ENCODE assay signal across 8 cellular contexts in the genomic region with DNA sequence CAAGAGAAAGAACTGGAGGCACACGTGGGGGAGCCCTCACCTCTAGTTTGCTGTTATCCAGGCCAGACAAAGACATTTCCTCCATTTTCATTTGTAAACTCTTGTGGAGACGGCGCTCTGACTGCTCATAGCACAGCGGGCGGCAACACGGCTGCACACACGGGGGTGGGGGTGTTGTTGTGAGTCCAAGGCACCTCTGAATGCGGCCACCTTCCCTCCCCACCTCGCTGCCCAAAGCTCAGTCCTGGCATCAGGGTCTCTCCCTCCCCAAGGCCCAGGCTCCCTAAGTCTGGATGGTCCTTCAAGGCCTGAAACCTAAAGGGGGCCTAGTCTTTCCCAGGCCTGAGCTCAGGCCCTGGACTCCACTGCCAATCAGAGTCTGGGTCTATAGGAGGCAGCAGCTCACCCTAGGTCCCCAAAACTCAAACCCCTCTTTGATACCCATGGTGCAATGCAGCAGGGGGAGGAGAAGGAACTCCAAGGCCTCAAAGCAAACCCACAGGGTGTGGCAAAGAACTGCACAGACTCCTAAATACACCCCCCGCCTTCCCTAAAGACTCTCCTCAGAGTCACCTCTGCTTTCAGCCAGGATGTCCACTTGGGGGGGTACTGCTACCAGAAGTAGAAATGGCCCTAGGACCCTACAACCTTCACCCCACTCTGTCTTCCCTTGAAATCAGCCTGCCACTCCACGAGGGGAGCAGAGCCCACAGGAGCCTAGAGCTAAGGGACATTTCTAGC. TPM values are rescaled to one million over a fixed set of nuclear protein-coding genes. Genes with fewer than 3 reads are reported as not detected.
A peak's percentile ranks its signal among the peaks of the same experiment; 100 is the strongest.
DNase-seq lines count a peak whose midpoint lies in the region; ATAC-seq and TF ChIP-seq lines count a peak whose summit lies in the region.

No MANE protein-coding gene starts in this region.

- peak in 1 of 3 donors; percentile 38 for TF ChIP-seq POLR2A in body of pancreas (IDR thresholded peaks at IDR 0.05)

- intact Hi-C loops in A673 (cut with micrococcal nuclease; ENCODE audit: unreplicated experiment) (no loop called here), body of pancreas (cut with DNase I) (no loop called here)

- CTCF ChIA-PET in A673 (lab: Charles Lee) = no interaction called here

- in situ Hi-C loops in GM13976 (cut with MboI; ENCODE audit: low sequenced_read_pairs, unreplicated experiment) = no loop called here

- H3K9me3 ChIP-seq in A673 (ENCODE audit: low read depth, low read length, poor library complexity, severe bottlenecking) (no peaks in the 10 kb centered on the region), body of pancreas (no peaks in the 10 kb centered on the region), subcutaneous abdominal adipose tissue (ENCODE audit: control insufficient read depth in 5 of 5, low read length in 5 of 5) (no peaks in the 10 kb centered on the region)

- peaks cover 29% of the 10 kb centered on the region for H3K36me3 ChIP-seq in A673 (ENCODE audit: insufficient read depth, low read length, poor library complexity, severe bottlenecking)
- H3K36me3 ChIP-seq in body of pancreas (replicated peaks in 1 of 2; ENCODE audit: insufficient read depth in 1 of 2, low read depth in 2 of 2) = peaks cover 4 to 8% of the 10 kb centered on the region in 2 donors
- H3K36me3 ChIP-seq in subcutaneous abdominal adipose tissue (ENCODE audit: control insufficient read depth in 5 of 5, insufficient read depth in 5 of 5, low read length in 5 of 5) = peaks cover 0 to 42% (median 34%) of the 10 kb centered on the region in 5 donors

- H3K4me1 ChIP-seq in A673 (ENCODE audit: insufficient read depth, low read length, poor library complexity, severe bottlenecking) = no peaks in the 10 kb centered on the region
- peaks cover 21% of the 10 kb centered on the region for H3K4me1 ChIP-seq in body of pancreas
- H3K4me1 ChIP-seq in subcutaneous abdominal adipose tissue (ENCODE audit: control insufficient read depth in 5 of 5, insufficient read depth in 5 of 5, low read length in 5 of 5) = peaks cover 7 to 26% (median 25%) of the 10 kb centered on the region in 5 donors

- H3K27ac ChIP-seq in A673 (ENCODE audit: low read depth, low read length, poor library complexity, severe bottlenecking) (peak overlapping the region; percentile 84), body of pancreas (peak overlapping the region; percentile 87 to 97 (median 92)), layer of hippocampus (ENCODE audit: low read depth, low read length) (peak overlapping the region; percentile 89), subcutaneous abdominal adipose tissue (ENCODE audit: low read depth, low read length) (peak overlapping the region; percentile 84)

- no peaks in the 10 kb centered on the region for H3K27me3 ChIP-seq in A673 (replicated peaks; ENCODE audit: insufficient read depth, low read depth, low read length, poor library complexity)
- no peaks in the 10 kb centered on the region for H3K27me3 ChIP-seq in body of pancreas
- H3K27me3 ChIP-seq in layer of hippocampus (ENCODE audit: control insufficient read depth, insufficient read depth, low read length) = no peaks in the 10 kb centered on the region
- no peaks in the 10 kb centered on the region for H3K27me3 ChIP-seq in subcutaneous abdominal adipose tissue (ENCODE audit: control insufficient read depth in 5 of 5, insufficient read depth in 4 of 5, low read length in 5 of 5)

- POLR2A ChIA-PET in A673 (lab: Charles Lee; ENCODE audit: low non-redundant PET) = no interaction called here

- DNase-seq in A673 (ENCODE audit: low spot score) (peak; percentile 47), GM13976 (ENCODE audit: low spot score) (peak; percentile 74), RPMI7951 (ENCODE audit: low read depth) (peak; percentile 60), body of pancreas (peak in 1 of 4 donors; percentile 46), NCI-H345 treated with DMSO at 0.1 percent for 48 hours (lab: John Stamatoyannopoulos, UW; ENCODE audit: unreplicated experiment) (no peak), NCI-H345 (lab: John Stamatoyannopoulos, UW) (no peak)

- H3K4me3 ChIP-seq in A673 (ENCODE audit: low read depth, low read length, poor library complexity, severe bottlenecking) (peak overlapping the region; percentile 65), body of pancreas (peak overlapping the region in 1 of 2 donors; percentile 75), subcutaneous abdominal adipose tissue (ENCODE audit: low read depth in 1 of 5, low read length in 5 of 5) (peak overlapping the region; percentile 67 to 76 (median 73))

- no peak for ATAC-seq in body of pancreas

- peak overlapping the region; percentile 68 to 90 (median 88) for H3K9ac ChIP-seq in subcutaneous abdominal adipose tissue (ENCODE audit: low read length in 5 of 5)

- 66 to 77% methylated on average over 11 of the region's 11 CpGs for WGBS in body of pancreas, 2 donors

- BruUV-seq in A673 (replicated peaks; lab: Mats Ljungman, UMichigan) = no TSS peak

- TF ChIP-seq CTCF in A673 (conservative IDR thresholded peaks at IDR 0.05; ENCODE audit: low read depth, low read length) = no peak
- no peak for TF ChIP-seq CTCF in GM13976 (IDR thresholded peaks at IDR 0.05; ENCODE audit: borderline replicate concordance, control extremely low read depth, extremely low read depth, insufficient read depth, missing control alignments)
- TF ChIP-seq CTCF in body of pancreas (IDR thresholded peaks at IDR 0.05) = no peak

RNA-seq across cellular contexts. Expression of a gene that starts 1.5 kb away (rescaled TPM):
- total RNA-seq in A673 (2021) (36.9 and 44.5 TPM in 2 replicates), body of pancreas (10 to 100 TPM; 21.0 to 37.6 TPM)
- total RNA-seq in RPMI7951 (2014; rRNA removed; shearing (Covaris generic)) = 19.5 and 27.1 TPM in 2 replicates

RNA-seq across cellular contexts. Expression of a gene that starts 11.4 kb away (rescaled TPM):
- total RNA-seq in A673 (2021) (13.0 and 13.3 TPM in 2 replicates), body of pancreas (10 to 100 TPM; 22.6 to 31.0 TPM)
- total RNA-seq in RPMI7951 (2014; rRNA removed; shearing (Covaris generic)) = 19.4 and 25.0 TPM in 2 replicates

RNA-seq across cellular contexts. Expression of a gene that starts 21.3 kb away (rescaled TPM):
- 101 and 114 TPM in 2 replicates for total RNA-seq in A673 (2021)
- 40.4 and 41.1 TPM in 2 replicates for total RNA-seq in RPMI7951 (2014; rRNA removed; shearing (Covaris generic))
- 10 to 100 TPM; 43.8 to 73.8 TPM for total RNA-seq in body of pancreas

RNA-seq across cellular contexts. Expression of a gene that starts 27.6 kb away (rescaled TPM):
- total RNA-seq in A673 (2021) (0.17 TPM in 1 of 2 replicates, not detected in the other), body of pancreas (10 to 100 TPM in 1 of 2 donors, 1 to 10 TPM in 1; 3.9 to 10.5 TPM)
- total RNA-seq in RPMI7951 (2014; rRNA removed; shearing (Covaris generic)) = not detected in 2 replicates

RNA-seq across cellular contexts. Expression of a gene that starts 56.4 kb away (rescaled TPM):
- total RNA-seq in A673 (2021) = 13.5 and 14.7 TPM in 2 replicates
- 7.3 and 9.9 TPM in 2 replicates for total RNA-seq in RPMI7951 (2014; rRNA removed; shearing (Covaris generic))
- total RNA-seq in body of pancreas = under 1 TPM; 0.26 to 0.99 TPM

Comparison
In these comparisons a context has a peak if more than half of its experiments do, and no peak if none do; other contexts are left out.
1. DNase-seq: peak in A673 (single experiment), GM13976 (single experiment) and RPMI7951 (single experiment); none in NCI-H345 treated with DMSO at 0.1 percent for 48 hours (single experiment) and NCI-H345 (single experiment).
2. Peak in every context shown above with its lines, with median percentiles within 50 percentile points of each other: H3K27ac ChIP-seq.